In the genomic region with DNA sequence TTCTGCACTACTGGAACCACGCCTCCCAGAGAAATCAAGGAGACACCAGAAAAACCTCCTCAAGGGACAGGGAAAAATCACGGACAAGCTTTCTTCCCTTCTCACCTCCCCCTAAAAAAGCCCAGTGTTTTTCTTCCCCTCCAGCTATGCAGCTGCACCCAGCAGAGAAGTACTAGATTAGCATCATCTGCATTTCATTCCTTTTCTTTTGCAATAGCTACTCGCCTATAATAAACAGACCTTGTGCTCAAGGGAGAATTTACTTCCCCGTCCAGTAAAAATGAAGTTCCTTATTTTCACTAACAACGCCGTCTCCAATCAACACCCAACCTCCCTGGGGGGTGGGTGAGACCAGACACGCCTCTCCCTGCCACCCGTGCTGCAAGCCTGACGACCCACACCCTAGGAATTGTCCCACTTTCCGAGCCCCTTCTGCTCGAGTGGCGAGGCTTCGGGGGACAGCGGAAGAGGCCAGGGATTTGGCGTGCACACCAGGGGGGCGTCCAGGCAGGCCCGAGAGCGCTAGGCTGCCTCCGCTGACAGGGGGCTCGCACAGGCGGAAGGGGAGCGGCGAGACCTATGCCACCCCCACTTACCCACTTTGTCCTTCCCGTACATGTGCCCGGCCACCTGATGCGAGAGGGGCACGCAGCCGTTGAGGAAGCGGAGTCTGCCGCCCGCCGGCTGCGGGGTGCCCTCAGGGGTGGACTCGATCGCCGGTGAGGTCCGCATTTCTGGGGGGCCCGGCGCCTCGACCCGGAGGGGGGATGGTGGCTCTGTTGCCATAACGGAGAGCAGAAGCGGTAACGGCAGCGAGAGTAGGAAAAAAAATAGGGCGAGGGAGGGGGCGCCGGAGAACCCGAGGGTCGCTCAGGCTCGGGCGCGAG, we compare ENCODE assay signal across 8 cellular contexts. TPM values are rescaled to one million over a fixed set of nuclear protein-coding genes. Genes with fewer than 3 reads are reported as not detected.
A peak's percentile ranks its signal among the peaks of the same experiment; 100 is the strongest.
DNase-seq lines count a peak whose midpoint lies in the region; ATAC-seq and TF ChIP-seq lines count a peak whose summit lies in the region.

No MANE protein-coding gene starts in this region.

- no peaks in the 10 kb centered on the region for H3K9me3 ChIP-seq in esophagus muscularis mucosa
- H3K9me3 ChIP-seq in mucosa of descending colon = no peaks in the 10 kb centered on the region
- no peaks in the 10 kb centered on the region for H3K9me3 ChIP-seq in stomach smooth muscle (ENCODE audit: control insufficient read depth in 2 of 2, low read length in 2 of 2)

- peaks cover 5% of the 10 kb centered on the region for H3K36me3 Mint-ChIP-seq in activated T-cell treated with anti-CD3 and anti-CD28 coated beads, Interleukin-2, amount 50 U/mL, for 4 hours (ENCODE audit: insufficient read depth)

- peak overlapping the region; percentile 79 to 84 for H3K9ac ChIP-seq in stomach smooth muscle (ENCODE audit: low read length in 2 of 2)

- H3K4me1 ChIP-seq in esophagus muscularis mucosa (peaks cover 13 to 40% (median 34%) of the 10 kb centered on the region in 4 donors), mucosa of descending colon (ENCODE audit: low read depth) (peaks cover 9% of the 10 kb centered on the region), stomach smooth muscle (ENCODE audit: control insufficient read depth, insufficient read depth, low read length) (no peaks in the 10 kb centered on the region)

- H3K27me3 ChIP-seq in esophagus muscularis mucosa (no peaks in the 10 kb centered on the region), stomach smooth muscle (ENCODE audit: control insufficient read depth in 1 of 2, insufficient read depth in 2 of 2, low read length in 2 of 2) (no peaks in the 10 kb centered on the region)

- intact Hi-C loops in esophagus muscularis mucosa (cut with DNase I) (loop anchor here (5.0 kb wide), 1 partner anchor 495 kb away; no protein-coding TSS in a partner anchor), mucosa of descending colon (cut with DNase I, micrococcal nuclease) (no loop called here)

- peak overlapping the region; percentile 97 for H3K4me3 Mint-ChIP-seq in activated T-cell treated with anti-CD3 and anti-CD28 coated beads, Interleukin-2, amount 50 U/mL, for 4 hours

- peaks cover 48% of the 10 kb centered on the region for H3K4me1 Mint-ChIP-seq in activated T-cell treated with anti-CD3 and anti-CD28 coated beads, Interleukin-2, amount 50 U/mL, for 4 hours (ENCODE audit: low read depth)

- ATAC-seq in HG02588 (IDR thresholded peaks at IDR 0.05; ENCODE audit: unreplicated experiment) (peak; percentile 9), mucosa of descending colon (peak; percentile 48)
- ATAC-seq in activated T-cell treated with anti-CD3 and anti-CD28 coated beads, Interleukin-2, amount 50 U/mL, for 4 hours = peak; percentile 1 to 2

- no peaks in the 10 kb centered on the region for H3K27me3 Mint-ChIP-seq in activated T-cell treated with anti-CD3 and anti-CD28 coated beads, Interleukin-2, amount 50 U/mL, for 4 hours (ENCODE audit: low read depth)

- peak overlapping the region; percentile 93 to 98 (median 98) for H3K27ac ChIP-seq in esophagus muscularis mucosa (replicated peaks in 1 of 4)
- peak overlapping the region; percentile 89 for H3K27ac ChIP-seq in stomach smooth muscle (ENCODE audit: low read length)

- TF ChIP-seq CTCF in esophagus muscularis mucosa (IDR thresholded peaks at IDR 0.05) (no peak), mucosa of descending colon (IDR thresholded peaks at IDR 0.05) (no peak)

- no peaks in the 10 kb centered on the region for H3K9me3 Mint-ChIP-seq in activated T-cell treated with anti-CD3 and anti-CD28 coated beads, Interleukin-2, amount 50 U/mL, for 4 hours

- WGBS in esophagus muscularis mucosa = 0% methylated on average over 23 of the region's 53 CpGs

- H3K4me3 ChIP-seq in GM08714 (ENCODE audit: low read length) (peak overlapping the region; percentile 97), esophagus muscularis mucosa (peak overlapping the region; percentile 81 to 89 (median 84)), mucosa of descending colon (peak overlapping the region; percentile 80), stomach smooth muscle (ENCODE audit: low read length in 2 of 2) (peak overlapping the region; percentile 87 to 91)

- peak; percentile 98 for DNase-seq in NOMO-1 treated with DMSO at 0.1 percent for 48 hours (lab: John Stamatoyannopoulos, UW; ENCODE audit: unreplicated experiment)
- DNase-seq in activated T-cell treated with anti-CD3 and anti-CD28 coated beads, Interleukin-2, amount 50 U/mL, for 4 hours = peak; percentile 11
- DNase-seq in esophagus muscularis mucosa (ENCODE audit: extremely low spot score) = peak; percentile 92
- DNase-seq in mucosa of descending colon = peak; percentile 77 to 82 (median 77)
- DNase-seq in SHP77 (lab: John Stamatoyannopoulos, UW) = no peak

- TF ChIP-seq EP300 in esophagus muscularis mucosa (IDR thresholded peaks at IDR 0.05) = no peak

- TF ChIP-seq POLR2A in esophagus muscularis mucosa (IDR thresholded peaks at IDR 0.05; ENCODE audit: low read depth) = peak; percentile 13

- H3K36me3 ChIP-seq in esophagus muscularis mucosa = no peaks in the 10 kb centered on the region
- H3K36me3 ChIP-seq in mucosa of descending colon (ENCODE audit: low read depth) = no peaks in the 10 kb centered on the region
- H3K36me3 ChIP-seq in stomach smooth muscle (ENCODE audit: control insufficient read depth in 2 of 2, insufficient read depth in 2 of 2, low read length in 2 of 2) = no peaks in the 10 kb centered on the region

RNA-seq across cellular contexts. Expression of a gene that starts 0.6 kb away (rescaled TPM):
- total RNA-seq in activated T-cell treated with anti-CD3 and anti-CD28 coated beads, Interleukin-2, amount 50 U/mL, for 4 hours = 1 to 10 TPM; 7.5 to 8.8 (median 7.8) TPM
- total RNA-seq in esophagus muscularis mucosa (1 to 10 TPM; 3.4 to 5.5 (median 4.3) TPM), mucosa of descending colon (10 to 100 TPM in 2 of 3 donors, 1 to 10 TPM in 1; 8.6 to 18.0 (median 15.3) TPM)

RNA-seq across cellular contexts. Expression of a gene that starts 1.9 kb away (rescaled TPM):
- total RNA-seq in activated T-cell treated with anti-CD3 and anti-CD28 coated beads, Interleukin-2, amount 50 U/mL, for 4 hours = 10 to 100 TPM; 61.4 to 76.7 (median 74.0) TPM
- total RNA-seq in esophagus muscularis mucosa (10 to 100 TPM; 30.8 to 46.3 (median 33.0) TPM), mucosa of descending colon (10 to 100 TPM; 40.5 to 50.4 (median 48.4) TPM)

Comparison
In these comparisons a context has a peak if more than half of its experiments do, and no peak if none do; other contexts are left out.
1. DNase-seq: peak in NOMO-1 treated with DMSO at 0.1 percent for 48 hours (single experiment), activated T-cell treated with anti-CD3 and anti-CD28 coated beads, Interleukin-2, amount 50 U/mL, for 4 hours (single experiment), esophagus muscularis mucosa (single experiment) and mucosa of descending colon (3 of 3); none in SHP77 (0 of 2).
2. Peak in every context shown above with its lines, with median percentiles within 50 percentile points of each other: H3K4me3 ChIP-seq and ATAC-seq.